In genomic region chr13:101190976-101191375, GRCh38 we compare ENCODE assay signal across 24 cellular contexts.
A peak's percentile ranks its signal among the peaks of the same experiment; 100 is the strongest.
DNase-seq lines count a peak whose midpoint lies in the region; ATAC-seq, FAIRE-seq and TF ChIP-seq lines count a peak whose summit lies in the region.
"Had no signal": no experiment of that assay in that cellular context is flagged by ENCODE, and none has a peak within 500 bp of the region (broad histone marks: within the 10 kb centered on the region; RNA-seq: fewer than 3 reads in every experiment).

No MANE protein-coding gene starts in this region.

- TF ChIP-seq POLR2A in H54 (IDR thresholded peaks at IDR 0.05; ENCODE audit: low read depth, low read length), result no peak
- TF ChIP-seq POLR2A in testis (IDR thresholded peaks at IDR 0.05), result no peak

- H3K27ac ChIP-seq in aorta (ENCODE audit: low read depth in 1 of 2, low read length in 2 of 2) (no peak overlapping the region), testis (no peak overlapping the region)
- H3K27ac ChIP-seq: 22Rv1; A549; BLaER1 treated with 17β-estradiol and CSF1 and Interleukin-3, amounts not matched to agents 10 nM and 100 nM; C4-2B had no signal

- peaks cover 25% of the 10 kb centered on the region for H3K4me1 Mint-ChIP-seq in chondrocyte (ENCODE audit: low read depth)
- H3K4me1 Mint-ChIP-seq: B cell had no signal

- peaks cover 3% of the 10 kb centered on the region for H3K9me3 Mint-ChIP-seq in chondrocyte (ENCODE audit: low read depth)
- H3K9me3 Mint-ChIP-seq: CD4-positive, alpha-beta T cell; CD8-positive, alpha-beta T cell had no signal

- H3K4me1 ChIP-seq in aorta (ENCODE audit: control insufficient read depth in 1 of 2, insufficient read depth in 2 of 2, low read length in 2 of 2) (no peaks in the 10 kb centered on the region), testis (no peaks in the 10 kb centered on the region)
- H3K4me1 ChIP-seq: A549; BLaER1 treated with 17β-estradiol and CSF1 and Interleukin-3, amounts not matched to agents 10 nM and 100 nM; Caco-2 had no signal

- DNase-seq in H54 (ENCODE audit: insufficient read length, low spot score), result no peak
- no peak for DNase-seq in chondrocyte (ENCODE audit: low spot score)
- peak; percentile 4 for DNase-seq in fibroblast of gingiva (ENCODE audit: low read depth)
- DNase-seq in aorta, result no peak
- no peak for DNase-seq in testis
- DNase-seq: AML-193; Caco-2; Calu3; CD4-positive, alpha-beta T cell; CD8-positive, alpha-beta T cell; DND-41; EL; GDM1 had no signal

- TF ChIP-seq CTCF in chondrocyte (IDR thresholded peaks at IDR 0.05) (no peak), testis (IDR thresholded peaks at IDR 0.05) (no peak)

- no peaks in the 10 kb centered on the region for H3K27me3 ChIP-seq in aorta (ENCODE audit: control insufficient read depth in 1 of 2, insufficient read depth in 2 of 2, low read length in 1 of 2)
- no peaks in the 10 kb centered on the region for H3K27me3 ChIP-seq in testis
- H3K27me3 ChIP-seq: BLaER1 treated with 17β-estradiol and CSF1 and Interleukin-3, amounts not matched to agents 10 nM and 100 nM had no signal

- H3K4me3 ChIP-seq in aorta (ENCODE audit: low read length in 2 of 2) (no peak overlapping the region), testis (no peak overlapping the region)
- H3K4me3 ChIP-seq: A549; BLaER1 treated with 17β-estradiol and CSF1 and Interleukin-3, amounts not matched to agents 10 nM and 100 nM; GM12878 had no signal

- FAIRE-seq in H54 (lab: Jason Lieb, UNC), result peak; percentile 87
- FAIRE-seq: A549, D721Med, GM12878, GM12892, GM18507 had no signal

- WGBS in aorta, 2 donors, result 6 to 9% methylated on average over 3 of the region's 3 CpGs
- WGBS in testis, 2 donors, result 59 to 60% methylated on average over 3 of the region's 3 CpGs

- no peaks in the 10 kb centered on the region for H3K27me3 Mint-ChIP-seq in chondrocyte (ENCODE audit: low read depth)
- H3K27me3 Mint-ChIP-seq: B cell had no signal

- ATAC-seq in aorta (ENCODE audit: low FRiP score) (peak; percentile 31), GM21381 (IDR thresholded peaks at IDR 0.05; ENCODE audit: unreplicated experiment) (no peak), GM19351 (IDR thresholded peaks at IDR 0.05; ENCODE audit: unreplicated experiment) (no peak)
- ATAC-seq: A549; CD8-positive, alpha-beta T cell; GM12878 had no signal

- H3K36me3 Mint-ChIP-seq in chondrocyte (ENCODE audit: low read depth), result peaks cover 11% of the 10 kb centered on the region
- H3K36me3 Mint-ChIP-seq: CD8-positive, alpha-beta T cell had no signal

- no peaks in the 10 kb centered on the region for H3K9me3 ChIP-seq in aorta (ENCODE audit: control insufficient read depth, low read length)
- no peaks in the 10 kb centered on the region for H3K9me3 ChIP-seq in testis
- H3K9me3 ChIP-seq: A549; BLaER1 treated with 17β-estradiol and CSF1 and Interleukin-3, amounts not matched to agents 10 nM and 100 nM; Caco-2 had no signal

- H3K27ac Mint-ChIP-seq in chondrocyte (ENCODE audit: unreplicated experiment), result peak overlapping the region; percentile 10
- H3K27ac Mint-ChIP-seq: B cell; CD4-positive, alpha-beta T cell; CD8-positive, alpha-beta T cell had no signal

- intact Hi-C loops in aorta (cut with DNase I), result no loop called here
- intact Hi-C loops in testis (cut with DNase I; ENCODE audit: low total_unique reads), result no loop called here

- no peak overlapping the region for H3K4me3 Mint-ChIP-seq in chondrocyte (ENCODE audit: unreplicated experiment)
- H3K4me3 Mint-ChIP-seq: B cell; CD4-positive, alpha-beta T cell; CD8-positive, alpha-beta T cell had no signal

- H3K36me3 ChIP-seq in aorta (ENCODE audit: control insufficient read depth in 1 of 2, insufficient read depth in 2 of 2, low read length in 1 of 2) (no peaks in the 10 kb centered on the region), testis (ENCODE audit: low read depth, missing control alignments) (no peaks in the 10 kb centered on the region)
- H3K36me3 ChIP-seq: BLaER1 treated with 17β-estradiol and CSF1 and Interleukin-3, amounts not matched to agents 10 nM and 100 nM had no signal
